ENCODE assay signal across 39 cellular contexts in genomic region chr5:146158255-146158654, GRCh38. TPM values are rescaled to one million over a fixed set of nuclear protein-coding genes. Genes with fewer than 3 reads are reported as not detected.
"Had no signal": no experiment of that assay in that cellular context is flagged by ENCODE, and none has a peak within 500 bp of the region (broad histone marks: within the 10 kb centered on the region; RNA-seq: fewer than 3 reads in every experiment).

No MANE protein-coding gene starts in this region.

- H3K4me3 ChIP-seq: adrenal gland, body of pancreas, cardiac muscle cell, colonic mucosa, esophagus squamous epithelium, gastroesophageal sphincter, heart right ventricle had no signal

- H3K27ac ChIP-seq: adrenal gland, body of pancreas, cardiac muscle cell, colonic mucosa, epithelial cell of prostate, esophagus squamous epithelium, gastroesophageal sphincter, heart right ventricle, WERI-Rb-1 had no signal

- H3K27me3 ChIP-seq: adrenal gland, body of pancreas, cardiac muscle cell, colonic mucosa, esophagus squamous epithelium, gastroesophageal sphincter, heart right ventricle had no signal

- H3K27me3 Mint-ChIP-seq: activated B cell treated with CpG ODN at 0.5 μM for 24 hours; activated CD8-positive, alpha-beta T cell treated with anti-CD3 and anti-CD28 coated beads for 36 hours; activated naive CD4-positive, alpha-beta T cell treated with anti-CD3 and anti-CD28 coated beads, Interleukin-2, amount 50 U/mL, for 24 hours; activated naive CD8-positive, alpha-beta T cell treated with anti-CD3 and anti-CD28 coated beads for 36 hours; activated naive CD8-positive, alpha-beta T cell treated with anti-CD3 and anti-CD28 coated beads, Interleukin-2, amount 50 U/mL, for 24 hours; T-cell had no signal

- H3K4me1 Mint-ChIP-seq: activated B cell treated with CpG ODN at 0.5 μM for 24 hours; activated naive CD4-positive, alpha-beta T cell treated with anti-CD3 and anti-CD28 coated beads, Interleukin-2, amount 50 U/mL, for 24 hours; activated naive CD8-positive, alpha-beta T cell treated with anti-CD3 and anti-CD28 coated beads for 36 hours; activated naive CD8-positive, alpha-beta T cell treated with anti-CD3 and anti-CD28 coated beads, Interleukin-2, amount 50 U/mL, for 24 hours had no signal

- DNase-seq: activated B cell treated with CpG ODN at 0.5 μM for 24 hours; activated CD4-positive, alpha-beta T cell treated with anti-CD3 and anti-CD28 coated beads for 48 hours; activated CD4-positive, alpha-beta T cell treated with anti-CD3 and anti-CD28 coated beads, Interleukin-2, amount 50 U/mL, for 1 hour; activated CD4-positive, alpha-beta T cell treated with anti-CD3 and anti-CD28 coated beads, Interleukin-2, amount 50 U/mL, for 48 hours; activated CD8-positive, alpha-beta memory T cell treated with anti-CD3 and anti-CD28 coated beads for 24 hours; activated CD8-positive, alpha-beta T cell treated with anti-CD3 and anti-CD28 coated beads for 36 hours; activated effector memory CD4-positive, alpha-beta T cell treated with anti-CD3 and anti-CD28 coated beads, Interleukin-2, amount 50 U/mL, for 16 hours; activated naive CD4-positive, alpha-beta T cell treated with anti-CD3 and anti-CD28 coated beads for 36 hours; activated naive CD8-positive, alpha-beta T cell treated with anti-CD3 and anti-CD28 coated beads for 36 hours; activated naive CD8-positive, alpha-beta T cell treated with anti-CD3 and anti-CD28 coated beads, Interleukin-2, amount 50 U/mL, for 24 hours; adrenal gland; amygdala; aorta; body of pancreas; central memory CD4-positive, alpha-beta T cell; cerebellar nuclear complex; colonic mucosa; effector CD8-positive, alpha-beta T cell; esophagus squamous epithelium; foreskin melanocyte; heart right ventricle; T-cell; T1000; WERI-Rb-1 had no signal

- H3K9me3 Mint-ChIP-seq: activated B cell treated with CpG ODN at 0.5 μM for 24 hours; activated CD8-positive, alpha-beta T cell treated with anti-CD3 and anti-CD28 coated beads for 36 hours; activated naive CD4-positive, alpha-beta T cell treated with anti-CD3 and anti-CD28 coated beads for 36 hours; activated naive CD4-positive, alpha-beta T cell treated with anti-CD3 and anti-CD28 coated beads, Interleukin-2, amount 50 U/mL, for 24 hours; activated naive CD8-positive, alpha-beta T cell treated with anti-CD3 and anti-CD28 coated beads for 36 hours; activated naive CD8-positive, alpha-beta T cell treated with anti-CD3 and anti-CD28 coated beads, Interleukin-2, amount 50 U/mL, for 24 hours; activated T-helper 1 cell treated with anti-CD3 and anti-CD28 coated beads, Interleukin-12 subunit alpha, Interleukin-12 subunit beta, Interleukin-2, Interleukin-4 antibody, amounts not matched to agents 30 ng/mL and 10 ng/mL and 1 ng/mL, durations not matched to agents 14 hours and 24 hours and 36 hours; activated T-helper 2 cell treated with anti-CD3 and anti-CD28 coated beads, Interferon-gamma antibody, Interleukin-2, Interleukin-4, amounts not matched to agents 10 μg/mL and 5 μg/mL and 100 μg/mL, durations not matched to agents 14 hours and 24 hours and 36 hours; T-cell; T-helper 1 cell treated with Interleukin-12 subunit alpha and Interleukin-12 subunit beta and Interleukin-4 antibody, amounts not matched to agents 30 μg/mL and 1 μg/mL, for 36 hours; T-helper 2 cell treated with Interferon-gamma antibody and Interleukin-4, amounts not matched to agents 5 μg/mL and 100 μg/mL, for 36 hours had no signal

- ATAC-seq: activated CD4-positive, CD25-positive, alpha-beta regulatory T cell treated with anti-CD3 and anti-CD28 coated beads, Interleukin-2, amount 50 U/mL, for 24 hours; activated CD8-positive, alpha-beta T cell treated with anti-CD3 and anti-CD28 coated beads for 36 hours; activated naive CD8-positive, alpha-beta T cell treated with anti-CD3 and anti-CD28 coated beads, Interleukin-2, amount 50 U/mL, for 24 hours; body of pancreas; gastroesophageal sphincter; heart right ventricle; T-cell had no signal

- H3K27ac Mint-ChIP-seq: activated B cell treated with CpG ODN at 0.5 μM for 24 hours; activated CD8-positive, alpha-beta T cell treated with anti-CD3 and anti-CD28 coated beads for 36 hours; activated naive CD4-positive, alpha-beta T cell treated with anti-CD3 and anti-CD28 coated beads for 36 hours; activated naive CD4-positive, alpha-beta T cell treated with anti-CD3 and anti-CD28 coated beads, Interleukin-2, amount 50 U/mL, for 24 hours; activated naive CD8-positive, alpha-beta T cell treated with anti-CD3 and anti-CD28 coated beads for 36 hours; activated naive CD8-positive, alpha-beta T cell treated with anti-CD3 and anti-CD28 coated beads, Interleukin-2, amount 50 U/mL, for 24 hours; activated T-helper 1 cell treated with anti-CD3 and anti-CD28 coated beads, Interleukin-12 subunit alpha, Interleukin-12 subunit beta, Interleukin-2, Interleukin-4 antibody, amounts not matched to agents 30 ng/mL and 10 ng/mL and 1 ng/mL, durations not matched to agents 14 hours and 24 hours and 36 hours; activated T-helper 2 cell treated with anti-CD3 and anti-CD28 coated beads, Interferon-gamma antibody, Interleukin-2, Interleukin-4, amounts not matched to agents 10 μg/mL and 5 μg/mL and 100 μg/mL, durations not matched to agents 14 hours and 24 hours and 36 hours; T-cell; T-helper 1 cell treated with Interleukin-12 subunit alpha and Interleukin-12 subunit beta and Interleukin-4 antibody, amounts not matched to agents 30 μg/mL and 1 μg/mL, for 36 hours; T-helper 2 cell treated with Interferon-gamma antibody and Interleukin-4, amounts not matched to agents 5 μg/mL and 100 μg/mL, for 36 hours had no signal

- FAIRE-seq: endometrium, endothelial cell of umbilical vein had no signal

- H3K9me3 ChIP-seq: adrenal gland, body of pancreas, colonic mucosa, esophagus squamous epithelium, gastroesophageal sphincter had no signal

- H3K4me3 Mint-ChIP-seq: activated B cell treated with CpG ODN at 0.5 μM for 24 hours; activated CD8-positive, alpha-beta T cell treated with anti-CD3 and anti-CD28 coated beads for 36 hours; activated naive CD4-positive, alpha-beta T cell treated with anti-CD3 and anti-CD28 coated beads for 36 hours; activated naive CD4-positive, alpha-beta T cell treated with anti-CD3 and anti-CD28 coated beads, Interleukin-2, amount 50 U/mL, for 24 hours; activated naive CD8-positive, alpha-beta T cell treated with anti-CD3 and anti-CD28 coated beads for 36 hours; activated naive CD8-positive, alpha-beta T cell treated with anti-CD3 and anti-CD28 coated beads, Interleukin-2, amount 50 U/mL, for 24 hours; activated T-helper 1 cell treated with anti-CD3 and anti-CD28 coated beads, Interleukin-12 subunit alpha, Interleukin-12 subunit beta, Interleukin-2, Interleukin-4 antibody, amounts not matched to agents 30 ng/mL and 10 ng/mL and 1 ng/mL, durations not matched to agents 14 hours and 24 hours and 36 hours; T-cell; T-helper 1 cell treated with Interleukin-12 subunit alpha and Interleukin-12 subunit beta and Interleukin-4 antibody, amounts not matched to agents 30 μg/mL and 1 μg/mL, for 36 hours; T-helper 2 cell treated with Interferon-gamma antibody and Interleukin-4, amounts not matched to agents 5 μg/mL and 100 μg/mL, for 36 hours had no signal

- H3K4me1 ChIP-seq: adrenal gland, body of pancreas, colonic mucosa, esophagus squamous epithelium, gastroesophageal sphincter, heart right ventricle had no signal

RNA-seq across cellular contexts. Expression of gene PLAC8L1, which starts 52.9 kb away (rescaled TPM):
- total RNA-seq: body of pancreas, cardiac muscle cell, colonic mucosa, dermis microvascular lymphatic vessel endothelial cell, esophagus squamous epithelium, fibroblast of lung, fibroblast of villous mesenchyme, glomerular endothelial cell had no signal
- polyA plus RNA-seq: fibroblast of lung had no signal
